ENCODE assay signal across 18 cellular contexts in the genomic region with DNA sequence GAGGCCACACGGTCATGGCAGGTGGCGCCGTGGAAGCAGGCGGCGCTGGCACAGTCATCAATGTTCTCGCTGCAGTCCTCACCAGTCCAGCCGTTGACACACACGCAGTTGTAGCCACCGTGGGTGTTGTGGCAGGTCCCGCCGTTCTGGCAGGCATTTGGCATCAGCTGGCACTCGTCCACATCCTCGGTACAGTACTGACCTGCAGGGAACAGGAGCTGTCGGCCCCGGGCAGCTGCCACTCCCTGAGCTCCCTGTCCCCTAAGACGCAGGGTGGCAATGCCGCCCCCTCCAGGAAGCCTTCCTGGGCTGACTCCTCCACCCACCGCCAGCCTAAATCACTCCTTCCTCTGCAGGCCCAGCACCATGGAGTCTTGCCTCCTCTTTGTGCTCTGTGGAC.
"Had no signal": no experiment of that assay in that cellular context is flagged by ENCODE, and none has a peak within 500 bp of the region (broad histone marks: within the 10 kb centered on the region; RNA-seq: fewer than 3 reads in every experiment).

No MANE protein-coding gene starts in this region.

- ATAC-seq: left ventricle myocardium superior had no signal

- H3K27me3 ChIP-seq: right lobe of liver, tibial artery, vagina had no signal

- H3K4me3 ChIP-seq: right lobe of liver, skin epidermis, tibial artery, vagina had no signal

- H3K9me3 ChIP-seq: right lobe of liver, tibial artery, vagina had no signal

- H3K4me1 ChIP-seq: vagina had no signal

- FAIRE-seq: endometrium had no signal

- DNase-seq: activated CD4-positive, alpha-beta memory T cell treated with anti-CD3 and anti-CD28 coated beads for 36 hours; activated CD4-positive, alpha-beta T cell treated with anti-CD3 and anti-CD28 coated beads for 48 hours; activated CD4-positive, CD25-positive, alpha-beta regulatory T cell; activated effector memory CD4-positive, alpha-beta T cell treated with anti-CD3 and anti-CD28 coated beads, Interleukin-2, amount 50 U/mL, for 16 hours; activated naive CD4-positive, alpha-beta T cell treated with anti-CD3 and anti-CD28 coated beads, Interleukin-2, amount 10 ng/mL, durations not matched to agents 7 days and 5 days; activated T-cell treated with anti-CD3 and anti-CD28 coated beads for 4 hours; amygdala; effector CD4-positive, alpha-beta T cell; immature natural killer cell; left ventricle myocardium superior; naive B cell; occipital lobe; stimulated activated CD4-positive, alpha-beta T cell treated with anti-CD3 and anti-CD28 coated beads, Interleukin-1b, Interleukin-23, amount 100 ng/mL, for 48 hours; tibial artery had no signal

- H3K27ac ChIP-seq: tibial artery, vagina had no signal
